In the genomic region with DNA sequence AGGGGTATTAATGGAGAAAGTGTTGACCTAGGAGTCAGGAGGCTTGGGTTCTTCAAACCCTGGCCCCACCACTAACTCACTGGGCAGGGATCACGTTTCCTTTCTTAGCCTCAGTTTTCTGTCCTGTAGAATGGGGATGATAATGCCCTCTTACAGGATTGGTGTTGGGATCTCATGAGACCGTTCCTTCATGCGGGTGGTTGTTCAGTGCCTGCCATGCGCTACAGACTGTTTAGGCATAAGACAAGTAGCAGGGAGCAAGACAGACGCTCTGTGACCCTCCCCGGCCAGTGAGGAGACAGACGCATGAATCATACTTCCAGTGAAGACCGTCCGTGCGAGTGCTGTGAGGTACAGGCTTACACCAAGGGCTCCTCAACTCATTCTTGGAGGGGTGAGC, we compare ENCODE assay signal across 15 cellular contexts.
DNase-seq lines count a peak whose midpoint lies in the region; ATAC-seq and TF ChIP-seq lines count a peak whose summit lies in the region.
"Had no signal": no experiment of that assay in that cellular context is flagged by ENCODE, and none has a peak within 500 bp of the region (broad histone marks: within the 10 kb centered on the region; RNA-seq: fewer than 3 reads in every experiment).

No MANE protein-coding gene starts in this region.

- H3K4me1 ChIP-seq in hepatocyte (ENCODE audit: insufficient read depth), result peaks cover 39% of the 10 kb centered on the region

- H3K27me3 Mint-ChIP-seq in activated T-cell treated with anti-CD3 and anti-CD28 coated beads, Interleukin-2, amount 50 U/mL, for 24 hours, result no peaks in the 10 kb centered on the region
- no peaks in the 10 kb centered on the region for H3K27me3 Mint-ChIP-seq in activated T-cell treated with anti-CD3 and anti-CD28 coated beads, Interleukin-2, amount 50 U/mL, for 72 hours (ENCODE audit: low read depth)
- H3K27me3 Mint-ChIP-seq in stimulated activated naive B cell treated with anti-CD40 and anti-IgM and Interleukin-4, amounts not matched to agents 10 μg/mL and 1 μg/mL and 100 μg/mL, for 72 hours, result peaks cover 11 to 15% of the 10 kb centered on the region in 2 donors

- no peak overlapping the region for H2AFZ ChIP-seq in hepatocyte

- no peak overlapping the region for H3K4me3 Mint-ChIP-seq in activated T-cell treated with anti-CD3 and anti-CD28 coated beads, Interleukin-2, amount 50 U/mL, for 24 hours
- peak overlapping the region; percentile 30 to 74 for H3K4me3 Mint-ChIP-seq in activated T-cell treated with anti-CD3 and anti-CD28 coated beads, Interleukin-2, amount 50 U/mL, for 72 hours
- no peak overlapping the region for H3K4me3 Mint-ChIP-seq in stimulated activated naive B cell treated with anti-CD40 and anti-IgM and Interleukin-4, amounts not matched to agents 10 μg/mL and 1 μg/mL and 100 μg/mL, for 72 hours

- H3K36me3 Mint-ChIP-seq in activated T-cell treated with anti-CD3 and anti-CD28 coated beads, Interleukin-2, amount 50 U/mL, for 24 hours (ENCODE audit: low read depth), result peaks cover 2% of the 10 kb centered on the region
- no peaks in the 10 kb centered on the region for H3K36me3 Mint-ChIP-seq in activated T-cell treated with anti-CD3 and anti-CD28 coated beads, Interleukin-2, amount 50 U/mL, for 72 hours (ENCODE audit: insufficient read depth in 2 of 2)
- H3K36me3 Mint-ChIP-seq in stimulated activated naive B cell treated with anti-CD40 and anti-IgM and Interleukin-4, amounts not matched to agents 10 μg/mL and 1 μg/mL and 100 μg/mL, for 72 hours, result no peaks in the 10 kb centered on the region

- H3K27ac Mint-ChIP-seq in activated T-cell treated with anti-CD3 and anti-CD28 coated beads, Interleukin-2, amount 50 U/mL, for 24 hours, result peak overlapping the region; percentile 84
- no peak overlapping the region for H3K27ac Mint-ChIP-seq in activated T-cell treated with anti-CD3 and anti-CD28 coated beads, Interleukin-2, amount 50 U/mL, for 72 hours
- H3K27ac Mint-ChIP-seq in stimulated activated naive B cell treated with anti-CD40 and anti-IgM and Interleukin-4, amounts not matched to agents 10 μg/mL and 1 μg/mL and 100 μg/mL, for 72 hours, result peak overlapping the region; percentile 14

- DNase-seq in activated T-cell treated with anti-CD3 and anti-CD28 coated beads, Interleukin-2, amount 50 U/mL, for 24 hours, result peak; percentile 46
- no peak for DNase-seq in activated T-cell treated with anti-CD3 and anti-CD28 coated beads for 4 hours
- DNase-seq in activated T-cell treated with anti-CD3 and anti-CD28 coated beads, Interleukin-2, amount 50 U/mL, for 72 hours, result peak; percentile 48 to 72
- DNase-seq in hepatocyte (ENCODE audit: low spot score), result peak; percentile 19
- DNase-seq in stimulated activated naive B cell treated with anti-CD40 and anti-IgM and Interleukin-4, amounts not matched to agents 10 μg/mL and 1 μg/mL and 100 μg/mL, for 72 hours, result no peak
- no peak for DNase-seq in RPMI8226
- DNase-seq: activated CD4-positive, CD25-positive, alpha-beta regulatory T cell; activated effector memory CD4-positive, alpha-beta T cell treated with Interleukin-2 at 50 U/mL for 16 hours; NCI-H1105; OCI-M1; retina; SW 1271 had no signal

- H3K9me3 Mint-ChIP-seq in activated T-cell treated with anti-CD3 and anti-CD28 coated beads, Interleukin-2, amount 50 U/mL, for 24 hours, result no peaks in the 10 kb centered on the region
- H3K9me3 Mint-ChIP-seq in activated T-cell treated with anti-CD3 and anti-CD28 coated beads, Interleukin-2, amount 50 U/mL, for 72 hours, result no peaks in the 10 kb centered on the region
- no peaks in the 10 kb centered on the region for H3K9me3 Mint-ChIP-seq in stimulated activated naive B cell treated with anti-CD40 and anti-IgM and Interleukin-4, amounts not matched to agents 10 μg/mL and 1 μg/mL and 100 μg/mL, for 72 hours

- H4K20me1 ChIP-seq in hepatocyte (ENCODE audit: insufficient read depth, poor library complexity, severe bottlenecking), result no peaks in the 10 kb centered on the region

- no peaks in the 10 kb centered on the region for H3K79me2 ChIP-seq in hepatocyte

- no peaks in the 10 kb centered on the region for H3K36me3 ChIP-seq in hepatocyte (replicated peaks; ENCODE audit: insufficient read depth, low read depth)

- H3K9me2 ChIP-seq in hepatocyte (replicated peaks; ENCODE audit: insufficient read depth), result no peaks in the 10 kb centered on the region

- peaks cover 49% of the 10 kb centered on the region for H3K4me1 Mint-ChIP-seq in activated T-cell treated with anti-CD3 and anti-CD28 coated beads, Interleukin-2, amount 50 U/mL, for 24 hours (ENCODE audit: low read depth)
- peaks cover 58% of the 10 kb centered on the region for H3K4me1 Mint-ChIP-seq in activated T-cell treated with anti-CD3 and anti-CD28 coated beads, Interleukin-2, amount 50 U/mL, for 72 hours (ENCODE audit: low read depth)
- peaks cover 0 to 4% of the 10 kb centered on the region in 2 donors for H3K4me1 Mint-ChIP-seq in stimulated activated naive B cell treated with anti-CD40 and anti-IgM and Interleukin-4, amounts not matched to agents 10 μg/mL and 1 μg/mL and 100 μg/mL, for 72 hours

- TF ChIP-seq CTCF in hepatocyte (IDR thresholded peaks at IDR 0.05; ENCODE audit: poor library complexity), result no peak

- no peak overlapping the region for H3K4me3 ChIP-seq in hepatocyte

- 81% methylated on average over 10 of the region's 10 CpGs for WGBS in hepatocyte (ENCODE audit: low lambda C conversion rate, missing lambda C conversion rate)

- H3K27ac ChIP-seq in hepatocyte, result no peak overlapping the region

- H3K4me2 ChIP-seq in hepatocyte, result no peak overlapping the region

- no peaks in the 10 kb centered on the region for H3K9me3 ChIP-seq in hepatocyte (ENCODE audit: low read depth)

- H3K27me3 ChIP-seq in hepatocyte, result no peaks in the 10 kb centered on the region

- peak; percentile 91 to 94 for ATAC-seq in activated T-cell treated with anti-CD3 and anti-CD28 coated beads, Interleukin-2, amount 50 U/mL, for 72 hours (replicated peaks in 1 of 2)
- no peak for ATAC-seq in stimulated activated naive B cell treated with anti-CD40 and anti-IgM and Interleukin-4, amounts not matched to agents 10 μg/mL and 1 μg/mL and 100 μg/mL, for 72 hours (replicated peaks)
- ATAC-seq in GM18517 (IDR thresholded peaks at IDR 0.05; ENCODE audit: unreplicated experiment), result no peak
- no peak for ATAC-seq in HG03457 (IDR thresholded peaks at IDR 0.05; ENCODE audit: unreplicated experiment)
- ATAC-seq: left lobe of liver had no signal

Comparison
In these comparisons a context has a peak if more than half of its experiments do, and no peak if none do; other contexts are left out.
1. DNase-seq: peak in activated T-cell treated with anti-CD3 and anti-CD28 coated beads, Interleukin-2, amount 50 U/mL, for 24 hours (single experiment), activated T-cell treated with anti-CD3 and anti-CD28 coated beads, Interleukin-2, amount 50 U/mL, for 72 hours (2 of 2) and hepatocyte (single experiment); none in activated T-cell treated with anti-CD3 and anti-CD28 coated beads for 4 hours (single experiment), stimulated activated naive B cell treated with anti-CD40 and anti-IgM and Interleukin-4, amounts not matched to agents 10 μg/mL and 1 μg/mL and 100 μg/mL, for 72 hours (single experiment) and RPMI8226 (single experiment).
2. H3K4me3 Mint-ChIP-seq: peak in activated T-cell treated with anti-CD3 and anti-CD28 coated beads, Interleukin-2, amount 50 U/mL, for 72 hours (2 of 2); none in activated T-cell treated with anti-CD3 and anti-CD28 coated beads, Interleukin-2, amount 50 U/mL, for 24 hours (single experiment) and stimulated activated naive B cell treated with anti-CD40 and anti-IgM and Interleukin-4, amounts not matched to agents 10 μg/mL and 1 μg/mL and 100 μg/mL, for 72 hours (0 of 2).
3. ATAC-seq: peak in activated T-cell treated with anti-CD3 and anti-CD28 coated beads, Interleukin-2, amount 50 U/mL, for 72 hours (2 of 2); none in stimulated activated naive B cell treated with anti-CD40 and anti-IgM and Interleukin-4, amounts not matched to agents 10 μg/mL and 1 μg/mL and 100 μg/mL, for 72 hours (0 of 2), GM18517 (single experiment) and HG03457 (single experiment).